15 cellular contexts compared by ENCODE assay signal in genomic region chr9:101427957-101428655, GRCh38. TPM values are rescaled to one million over a fixed set of nuclear protein-coding genes. Genes with fewer than 3 reads are reported as not detected.
DNase-seq lines count a peak whose midpoint lies in the region; ATAC-seq and TF ChIP-seq lines count a peak whose summit lies in the region.
"Had no signal": no experiment of that assay in that cellular context is flagged by ENCODE, and none has a peak within 500 bp of the region (broad histone marks: within the 10 kb centered on the region; RNA-seq: fewer than 3 reads in every experiment).

No MANE protein-coding gene starts in this region.

- DNase-seq in Calu3 = peak; percentile 19
- DNase-seq in spleen = no peak
- DNase-seq in progenitor cell of endocrine pancreas (ENCODE audit: low spot score, unreplicated experiment) = no peak
- no peak for DNase-seq in cortex of kidney (lab: John Stamatoyannopoulos, UW)
- DNase-seq in activated CD4-positive, alpha-beta T cell treated with anti-CD3 and anti-CD28 coated beads for 4 hours = no peak
- DNase-seq: activated naive CD4-positive, alpha-beta T cell; NCI-H1048; NCI-H82; substantia nigra had no signal

- H3K27ac Mint-ChIP-seq in Calu3 (ENCODE audit: unreplicated experiment) (peak overlapping the region; percentile 88), IgD-negative memory B cell (peak overlapping the region; percentile 19 to 92 (median 71)), progenitor cell of endocrine pancreas (no peak overlapping the region)

- H3K4me1 ChIP-seq in spleen = no peaks in the 10 kb centered on the region
- H3K4me1 ChIP-seq: A549 had no signal

- intact Hi-C loops in Calu3 (cut with micrococcal nuclease; ENCODE audit: unreplicated experiment) = no loop called here
- intact Hi-C loops in spleen (cut with DNase I; ENCODE audit: low total_unique reads) = no loop called here

- no peaks in the 10 kb centered on the region for H3K9me3 ChIP-seq in spleen
- H3K9me3 ChIP-seq: A549 had no signal

- no TSS peak for BruUV-seq in Calu3 (replicated peaks; lab: Mats Ljungman, UMichigan)

- H3K27me3 Mint-ChIP-seq in Calu3 (ENCODE audit: unreplicated experiment) (no peaks in the 10 kb centered on the region), IgD-negative memory B cell (no peaks in the 10 kb centered on the region), progenitor cell of endocrine pancreas (no peaks in the 10 kb centered on the region)

- no peak for TF ChIP-seq POLR2A in spleen (IDR thresholded peaks at IDR 0.05)

- peaks cover 11% of the 10 kb centered on the region for H3K9me3 Mint-ChIP-seq in Calu3 (ENCODE audit: low read depth, unreplicated experiment)
- H3K9me3 Mint-ChIP-seq in IgD-negative memory B cell = peaks cover 0 to 9% (median 2%) of the 10 kb centered on the region in 3 donors
- H3K9me3 Mint-ChIP-seq in progenitor cell of endocrine pancreas (ENCODE audit: low read depth) = no peaks in the 10 kb centered on the region

- TF ChIP-seq CTCF in Calu3 (IDR thresholded peaks at IDR 0.05; ENCODE audit: unreplicated experiment) (no peak), spleen (IDR thresholded peaks at IDR 0.05 in 8 of 11, conservative IDR thresholded peaks at IDR 0.05 in 3 of 11) (no peak), progenitor cell of endocrine pancreas (IDR thresholded peaks at IDR 0.05; ENCODE audit: unreplicated experiment) (no peak)

- 80 to 95% (median 81%) methylated on average over 3 of the region's 3 CpGs for WGBS in spleen, 5 donors

- no peaks in the 10 kb centered on the region for H3K36me3 ChIP-seq in spleen

- H3K4me3 Mint-ChIP-seq in Calu3 (ENCODE audit: low read depth, unreplicated experiment) = peak overlapping the region; percentile 16
- H3K4me3 Mint-ChIP-seq in IgD-negative memory B cell = peak overlapping the region; percentile 1 to 65 (median 11)
- H3K4me3 Mint-ChIP-seq in progenitor cell of endocrine pancreas (ENCODE audit: low read depth) = no peak overlapping the region

- H3K4me3 ChIP-seq in spleen = no peak overlapping the region
- H3K4me3 ChIP-seq: A549 had no signal

- H3K4me1 Mint-ChIP-seq in Calu3 (ENCODE audit: low read depth, unreplicated experiment) (peaks cover 15% of the 10 kb centered on the region), IgD-negative memory B cell (peaks cover 14 to 32% (median 20%) of the 10 kb centered on the region in 3 donors), progenitor cell of endocrine pancreas (ENCODE audit: low read depth) (peaks cover 2% of the 10 kb centered on the region)

- no peak overlapping the region for H3K27ac ChIP-seq in spleen
- H3K27ac ChIP-seq: A549 had no signal

- H3K27me3 ChIP-seq in spleen (replicated peaks in 1 of 7) = no peaks in the 10 kb centered on the region

- H3K36me3 Mint-ChIP-seq in Calu3 (ENCODE audit: insufficient read depth, unreplicated experiment) = peaks cover 6% of the 10 kb centered on the region
- H3K36me3 Mint-ChIP-seq in IgD-negative memory B cell = peaks cover 8% of the 10 kb centered on the region
- no peaks in the 10 kb centered on the region for H3K36me3 Mint-ChIP-seq in progenitor cell of endocrine pancreas (ENCODE audit: insufficient read depth)

- CTCF ChIA-PET in Calu3 (lab: Charles Lee) = interaction anchor here (1.0 to 1.4 kb wide), 3 partner anchors 10 to 31 kb away, joined by 3 to 5 read pairs (median 4); no protein-coding TSS in a partner anchor

- ATAC-seq in GM19328 (IDR thresholded peaks at IDR 0.05; ENCODE audit: unreplicated experiment) = peak; percentile 71
- ATAC-seq in HG02852 (IDR thresholded peaks at IDR 0.05; ENCODE audit: unreplicated experiment) = peak; percentile 75
- ATAC-seq: A549 had no signal

RNA-seq across cellular contexts. Expression of gene ALDOB, which starts 7.5 kb away (rescaled TPM):
- 7.1 and 7.4 TPM in 2 replicates for total RNA-seq in Calu3 (2022)
- 0.31 TPM for polyA plus RNA-seq in IgD-negative memory B cell
- under 1 TPM in 1 of 7 donors, not detected in 6; 0.52 TPM for total RNA-seq in spleen
- under 1 TPM; 0.15 to 0.83 (median 0.28) TPM for polyA plus RNA-seq in spleen
- not detected in 2 replicates for total RNA-seq in progenitor cell of endocrine pancreas
- total RNA-seq: SK-MEL-5 had no signal
- polyA plus RNA-seq: A549 had no signal

RNA-seq across cellular contexts. Expression of gene ZNF189, which starts 29.5 kb away (rescaled TPM):
- total RNA-seq in Calu3 (2022) (20.1 and 21.5 TPM in 2 replicates), spleen (10 to 100 TPM; 20.0 to 39.0 (median 27.7) TPM), progenitor cell of endocrine pancreas (31.4 and 32.5 TPM in 2 replicates)
- polyA plus RNA-seq in IgD-negative memory B cell (3.8 TPM), spleen (1 to 10 TPM; 7.1 to 9.8 (median 7.3) TPM)

RNA-seq across cellular contexts. Expression of gene MRPL50, which starts 29.7 kb away (rescaled TPM):
- total RNA-seq in Calu3 (2022) (14.0 TPM in 2 replicates), spleen (10 to 100 TPM; 10.2 to 15.5 (median 11.6) TPM), progenitor cell of endocrine pancreas (14.4 and 16.1 TPM in 2 replicates)
- polyA plus RNA-seq in IgD-negative memory B cell (14.4 TPM), spleen (10 to 100 TPM in 2 of 3 donors, 1 to 10 TPM in 1; 7.8 to 13.0 (median 10.0) TPM)

RNA-seq across cellular contexts. Expression of gene BAAT, which starts 43.3 kb away (rescaled TPM):
- total RNA-seq in Calu3 (2022) (10.2 and 18.6 TPM in 2 replicates), spleen (under 1 TPM in 2 of 7 donors, not detected in 5; 0.10 to 0.15 TPM), progenitor cell of endocrine pancreas (0.36 TPM in 1 of 2 replicates, not detected in the other)
- polyA plus RNA-seq in IgD-negative memory B cell (not detected), spleen (under 1 TPM in 2 of 3 donors, not detected in 1; 0.02 to 0.11 TPM)
- total RNA-seq: mesenteric fat pad had no signal
